16 cellular contexts compared by ENCODE assay signal in the genomic region with DNA sequence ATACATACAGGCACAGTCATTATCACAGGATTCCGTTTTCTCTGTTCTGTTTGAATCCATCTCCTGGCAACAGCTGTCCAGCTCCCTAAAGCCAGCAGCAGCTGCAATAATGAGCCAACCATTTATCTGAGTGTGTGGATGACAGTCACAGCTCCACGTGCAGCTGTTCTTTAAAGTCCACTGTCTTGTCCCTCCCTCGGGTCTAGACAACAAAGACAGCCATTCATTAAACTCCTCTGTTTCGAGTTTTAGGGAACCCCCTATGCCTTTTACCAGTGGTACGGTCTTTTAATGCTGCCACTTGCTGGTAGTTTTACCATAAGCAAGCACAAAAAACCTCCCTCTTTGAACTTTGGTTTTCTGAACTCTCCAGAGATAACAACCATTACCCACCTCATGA. TPM values are rescaled to one million over a fixed set of nuclear protein-coding genes. Genes with fewer than 3 reads are reported as not detected.
DNase-seq lines count a peak whose midpoint lies in the region; ATAC-seq and TF ChIP-seq lines count a peak whose summit lies in the region.
"Had no signal": no experiment of that assay in that cellular context is flagged by ENCODE, and none has a peak within 500 bp of the region (broad histone marks: within the 10 kb centered on the region; RNA-seq: fewer than 3 reads in every experiment).

No MANE protein-coding gene starts in this region.

- H3K4me3 ChIP-seq in fibroblast of villous mesenchyme (ENCODE audit: low read depth, low read length) (no peak overlapping the region), mesendoderm (ENCODE audit: low read length) (no peak overlapping the region)
- H3K4me3 ChIP-seq: prostate gland had no signal

- H2BK15ac ChIP-seq in mesendoderm (replicated peaks; ENCODE audit: low read depth), result no peak overlapping the region

- no peaks in the 10 kb centered on the region for H3K79me2 ChIP-seq in mesendoderm (ENCODE audit: control insufficient read depth, insufficient read depth, low read length)

- no peak overlapping the region for H3K23ac ChIP-seq in mesendoderm (ENCODE audit: low read length)

- H4K5ac ChIP-seq in mesendoderm (ENCODE audit: low read length), result no peak overlapping the region

- no peak overlapping the region for H2BK5ac ChIP-seq in mesendoderm (ENCODE audit: low read length)

- DNase-seq in DMS53 (lab: John Stamatoyannopoulos, UW) (peak; percentile 27), DMS53 treated with DMSO at 0.1 percent for 48 hours (lab: John Stamatoyannopoulos, UW; ENCODE audit: unreplicated experiment) (no peak), NCI-H2227 (lab: John Stamatoyannopoulos, UW; ENCODE audit: unreplicated experiment) (peak; percentile 57), fibroblast of villous mesenchyme (ENCODE audit: low read depth) (peak; percentile 57), pons (ENCODE audit: low spot score) (peak; percentile 47), mesendoderm (no peak)
- DNase-seq: 8988T; activated CD8-positive, alpha-beta memory T cell treated with anti-CD3 and anti-CD28 coated beads, Interleukin-2, amount 50 U/mL, for 4 hours; dermis blood vessel endothelial cell; DND-41; left colon had no signal

- no peaks in the 10 kb centered on the region for H3K36me3 ChIP-seq in mesendoderm (ENCODE audit: control insufficient read depth, insufficient read depth, low read length)
- H3K36me3 ChIP-seq: prostate gland had no signal

- H4K8ac ChIP-seq in mesendoderm (ENCODE audit: low read depth, low read length), result no peak overlapping the region

- ATAC-seq in GM21737 (IDR thresholded peaks at IDR 0.05; ENCODE audit: unreplicated experiment), result no peak
- no peak for ATAC-seq in GM18505 (IDR thresholded peaks at IDR 0.05; ENCODE audit: unreplicated experiment)

- H3K56ac ChIP-seq in mesendoderm (ENCODE audit: low read length), result no peak overlapping the region

- no peak overlapping the region for H3K27ac ChIP-seq in mesendoderm (ENCODE audit: low read depth, low read length)

- no peaks in the 10 kb centered on the region for H3K4me1 ChIP-seq in mesendoderm (ENCODE audit: control insufficient read depth, low read depth, low read length)
- H3K4me1 ChIP-seq: prostate gland had no signal

- no peak overlapping the region for H2BK120ac ChIP-seq in mesendoderm (ENCODE audit: low read depth, low read length)

- no peak overlapping the region for H3K9ac ChIP-seq in mesendoderm (ENCODE audit: low read length)

- TF ChIP-seq CTCF in fibroblast of villous mesenchyme (IDR thresholded peaks at IDR 0.05; ENCODE audit: insufficient read depth, low read depth, low read length), result no peak

- H3K4ac ChIP-seq in mesendoderm (ENCODE audit: low read depth, low read length), result no peak overlapping the region

- WGBS in mesendoderm (ENCODE audit: extremely low coverage, insufficient coverage, low lambda C conversion rate), result no CpG with 5 or more reads among the region's 5 CpGs

- TF ChIP-seq POLR2A in GM18505 (IDR thresholded peaks at IDR 0.05; ENCODE audit: borderline replicate concordance, extremely low read depth, insufficient read depth, insufficient read length), result no peak

- no peak overlapping the region for H2AK5ac ChIP-seq in mesendoderm (ENCODE audit: low read length)

- H3K4me2 ChIP-seq in mesendoderm (ENCODE audit: low read length), result no peak overlapping the region

- H3K18ac ChIP-seq in mesendoderm (ENCODE audit: low read length), result no peak overlapping the region

- H3K79me1 ChIP-seq in mesendoderm (ENCODE audit: low read length), result no peaks in the 10 kb centered on the region

- H3K27me3 ChIP-seq in mesendoderm (ENCODE audit: insufficient read depth, low read length, poor library complexity), result no peaks in the 10 kb centered on the region

RNA-seq across cellular contexts. Expression of gene MSGN1, which starts 16.0 kb away (rescaled TPM):
- not detected in 2 replicates for total RNA-seq in fibroblast of villous mesenchyme
- polyA plus RNA-seq in mesendoderm (2013, experiment 1 of 2), result not detected
- not detected for polyA plus RNA-seq in mesendoderm (2013, experiment 2 of 2)
- total RNA-seq: dermis blood vessel endothelial cell, frontal cortex, left colon, prostate gland had no signal
- polyA plus RNA-seq: thymus had no signal

RNA-seq across cellular contexts. Expression of gene GEN1, which starts 46.3 kb away (rescaled TPM):
- 12.6 and 18.6 TPM in 2 replicates for total RNA-seq in fibroblast of villous mesenchyme
- polyA plus RNA-seq in mesendoderm (2013, experiment 1 of 2), result 10.4 TPM
- 10.6 TPM for polyA plus RNA-seq in mesendoderm (2013, experiment 2 of 2)

RNA-seq across cellular contexts. Expression of gene SMC6, which starts 46.6 kb away (rescaled TPM):
- total RNA-seq in fibroblast of villous mesenchyme, result 20.7 and 23.2 TPM in 2 replicates
- 34.0 TPM for polyA plus RNA-seq in mesendoderm (2013, experiment 1 of 2)
- 34.3 TPM for polyA plus RNA-seq in mesendoderm (2013, experiment 2 of 2)

Comparison
In these comparisons a context has a peak if more than half of its experiments do, and no peak if none do; other contexts are left out.
1. DNase-seq: peak in DMS53 (single experiment), NCI-H2227 (single experiment), fibroblast of villous mesenchyme (single experiment) and pons (single experiment); none in DMS53 treated with DMSO at 0.1 percent for 48 hours (single experiment) and mesendoderm (single experiment).